In genomic region chr9:101398930-101399640, GRCh38 we compare ENCODE assay signal across 8 cellular contexts. TPM values are rescaled to one million over a fixed set of nuclear protein-coding genes. Genes with fewer than 3 reads are reported as not detected.
DNase-seq lines count a peak whose midpoint lies in the region; ATAC-seq and TF ChIP-seq lines count a peak whose summit lies in the region.

No MANE protein-coding gene starts in this region.

- no peak for TF ChIP-seq CTCF in AG10803 (conservative IDR thresholded peaks at IDR 0.05; ENCODE audit: low read length)
- TF ChIP-seq CTCF in PC-9 (conservative IDR thresholded peaks at IDR 0.05) = no peak

- H3K4me2 ChIP-seq in PC-9 = peak overlapping the region; percentile 91

- peaks cover 31% of the 10 kb centered on the region for H3K36me3 Mint-ChIP-seq in effector memory CD8-positive, alpha-beta T cell (ENCODE audit: insufficient read depth)

- peak overlapping the region; percentile 98 to 99 for H3K27ac Mint-ChIP-seq in effector memory CD8-positive, alpha-beta T cell

- no peaks in the 10 kb centered on the region for H3F3A ChIP-seq in PC-9 (ENCODE audit: insufficient read depth, low read depth)

- peak overlapping the region; percentile 98 for H3K9ac ChIP-seq in muscle layer of colon (ENCODE audit: low read length)

- H3K36me3 ChIP-seq in PC-9 (ENCODE audit: low read depth) (peaks cover 64% of the 10 kb centered on the region), muscle layer of colon (ENCODE audit: insufficient read depth, low read length) (peaks cover 49% of the 10 kb centered on the region), urinary bladder (ENCODE audit: insufficient read depth) (peaks cover 9% of the 10 kb centered on the region)

- intact Hi-C loops in PC-9 (cut with micrococcal nuclease; ENCODE audit: unreplicated experiment) = loop anchor here (1.0 to 5.0 kb wide), 2 partner anchors 134 to 1577 kb away; partner anchors contain the start of genes NR4A3 and RNF20

- DNase-seq in AG10803 (ENCODE audit: low read depth) = no peak
- DNase-seq in PC-9 = no peak
- DNase-seq in effector memory CD8-positive, alpha-beta T cell = peak in 1 of 3 experiments; percentile 9
- DNase-seq in amniotic stem cell (lab: John Stamatoyannopoulos, UW) = no peak

- CTCF ChIA-PET in PC-9 (lab: Charles Lee) = interaction anchor here (0.6 to 0.7 kb wide), 2 partner anchors 27 to 76 kb away, joined by 3 to 5 read pairs; no protein-coding TSS in a partner anchor

- H3K4me3 ChIP-seq in AG10803 (ENCODE audit: low read length) (peak overlapping the region; percentile 81), PC-9 (peak overlapping the region; percentile 81), muscle layer of colon (ENCODE audit: low read depth in 1 of 2, low read length in 2 of 2) (peak overlapping the region; percentile 79 to 91), urinary bladder (ENCODE audit: low read depth, low read length) (peak overlapping the region; percentile 78)

- BruUV-seq in PC-9 (replicated peaks; lab: Mats Ljungman, UMichigan) = TSS peak; percentile 41

- H3K4me1 ChIP-seq in PC-9 (replicated peaks; ENCODE audit: insufficient read depth) (peaks cover 19% of the 10 kb centered on the region), muscle layer of colon (ENCODE audit: insufficient read depth, low read length) (peaks cover 28% of the 10 kb centered on the region), urinary bladder (ENCODE audit: insufficient read depth) (peaks cover 4% of the 10 kb centered on the region)

- H3K27me3 ChIP-seq in PC-9 (ENCODE audit: insufficient read depth, low read depth) (no peaks in the 10 kb centered on the region), muscle layer of colon (ENCODE audit: control insufficient read depth in 1 of 2, insufficient read depth in 2 of 2, low read length in 2 of 2) (no peaks in the 10 kb centered on the region)

- H3K27ac ChIP-seq in PC-9 = no peak overlapping the region
- peak overlapping the region; percentile 75 for H3K27ac ChIP-seq in muscle layer of colon (ENCODE audit: low read depth, low read length)
- H3K27ac ChIP-seq in urinary bladder (ENCODE audit: low read depth) = peak overlapping the region; percentile 62

- H3K79me2 ChIP-seq in PC-9 (ENCODE audit: low read depth) = peaks cover 67% of the 10 kb centered on the region

- no peaks in the 10 kb centered on the region for H3K27me3 Mint-ChIP-seq in effector memory CD8-positive, alpha-beta T cell

- H4K20me1 ChIP-seq in PC-9 (ENCODE audit: insufficient read depth) = no peaks in the 10 kb centered on the region

- peak overlapping the region; percentile 95 to 96 for H3K4me3 Mint-ChIP-seq in effector memory CD8-positive, alpha-beta T cell

- H3K9me3 ChIP-seq in PC-9 (ENCODE audit: insufficient read depth, low read depth) (peaks cover 21% of the 10 kb centered on the region), muscle layer of colon (ENCODE audit: low read length) (peaks cover 13% of the 10 kb centered on the region)

- 1% methylated on average over 28 of the region's 28 CpGs for WGBS in urinary bladder

- ATAC-seq in GM21717 (IDR thresholded peaks at IDR 0.05; ENCODE audit: unreplicated experiment) (peak; percentile 11), HG03439 (IDR thresholded peaks at IDR 0.05; ENCODE audit: unreplicated experiment) (no peak)
- ATAC-seq in effector memory CD8-positive, alpha-beta T cell (replicated peaks) = no peak

- no peaks in the 10 kb centered on the region for H3K9me2 ChIP-seq in PC-9 (ENCODE audit: insufficient read depth)

- peaks cover 46 to 74% of the 10 kb centered on the region in 2 donors for H3K4me1 Mint-ChIP-seq in effector memory CD8-positive, alpha-beta T cell (ENCODE audit: low read depth in 2 of 2)

- peak overlapping the region; percentile 80 for H2AFZ ChIP-seq in PC-9

- H3K9me3 Mint-ChIP-seq in effector memory CD8-positive, alpha-beta T cell = no peaks in the 10 kb centered on the region

- POLR2A ChIA-PET in PC-9 (lab: Charles Lee; ENCODE audit: unreplicated experiment) = interaction anchor here (0.5 to 0.8 kb wide), 5 partner anchors 16 to 258 kb away, joined by 3 to 13 read pairs (median 10); no protein-coding TSS in a partner anchor

RNA-seq across cellular contexts. Expression of gene ZNF189, which starts 0.4 kb away (rescaled TPM):
- total RNA-seq in PC-9 (2021) (5.9 and 9.4 TPM in 2 replicates), urinary bladder (48.3 TPM)
- 9.6 TPM for polyA plus RNA-seq in urinary bladder

RNA-seq across cellular contexts. Expression of gene MRPL50, which starts 0.7 kb away (rescaled TPM):
- total RNA-seq in PC-9 (2021) (7.6 and 11.9 TPM in 2 replicates), urinary bladder (26.6 TPM)
- 8.3 TPM for polyA plus RNA-seq in urinary bladder

RNA-seq across cellular contexts. Expression of gene BAAT, which starts 14.3 kb away (rescaled TPM):
- total RNA-seq in PC-9 (2021) (not detected in 2 replicates), urinary bladder (not detected)
- 0.06 TPM for polyA plus RNA-seq in urinary bladder

RNA-seq across cellular contexts. Expression of gene ALDOB, which starts 36.5 kb away (rescaled TPM):
- total RNA-seq in PC-9 (2021) (not detected in 2 replicates), urinary bladder (not detected)
- polyA plus RNA-seq in urinary bladder = 1.2 TPM
